ENCODE assay signal across 9 cellular contexts in the genomic region with DNA sequence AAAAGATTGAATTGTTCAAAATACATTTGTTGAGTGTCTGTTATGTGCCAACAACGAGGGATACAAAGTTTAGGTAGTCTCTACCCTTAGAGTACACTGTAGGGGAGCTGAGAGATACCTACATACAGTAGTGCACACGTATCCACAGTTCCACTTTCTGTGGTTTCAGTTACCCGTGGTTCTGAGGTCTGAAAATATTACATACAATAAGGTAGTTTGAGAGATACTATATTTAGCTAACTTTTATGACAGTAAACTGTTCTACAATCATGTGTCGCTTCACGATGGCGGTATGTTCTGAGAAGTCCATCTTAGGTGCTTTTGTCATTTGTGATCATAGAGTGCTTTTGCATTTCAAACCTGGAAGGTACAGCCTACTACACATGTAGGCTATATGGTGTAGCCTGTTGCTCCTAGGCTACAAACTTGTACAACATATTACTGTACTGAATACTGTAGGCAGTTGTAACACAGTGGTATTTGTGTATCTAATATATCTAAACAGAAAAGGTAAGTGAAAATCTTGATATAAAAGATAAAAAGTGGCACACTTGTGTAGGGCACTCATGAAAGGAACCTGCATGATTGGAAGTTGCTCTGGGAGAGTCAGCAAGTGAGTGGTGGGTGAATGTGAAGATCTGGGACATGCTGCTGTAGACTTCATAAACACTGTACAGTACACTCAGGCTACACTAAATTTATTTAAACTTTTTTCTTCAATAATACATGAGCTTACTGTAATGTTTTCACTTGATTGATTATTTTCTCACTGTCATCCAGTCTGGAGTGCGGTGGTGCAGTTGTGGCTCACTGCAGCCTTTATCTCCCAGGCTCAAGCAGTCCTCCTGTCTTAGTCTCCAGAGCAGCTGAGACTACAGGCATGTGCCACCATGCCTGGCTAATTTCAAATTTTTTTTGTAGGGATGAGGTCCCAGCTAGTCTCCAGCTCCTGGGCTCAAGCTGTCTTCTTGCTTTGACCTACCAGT. TPM values are rescaled to one million over a fixed set of nuclear protein-coding genes. Genes with fewer than 3 reads are reported as not detected.
DNase-seq lines count a peak whose midpoint lies in the region; ATAC-seq and TF ChIP-seq lines count a peak whose summit lies in the region.
"Had no signal": no experiment of that assay in that cellular context is flagged by ENCODE, and none has a peak within 500 bp of the region (broad histone marks: within the 10 kb centered on the region; RNA-seq: fewer than 3 reads in every experiment).

No MANE protein-coding gene starts in this region.

- no peak for TF ChIP-seq CTCF in colonic mucosa (IDR thresholded peaks at IDR 0.05)

- peaks cover 9% of the 10 kb centered on the region for H3K36me3 Mint-ChIP-seq in activated naive CD8-positive, alpha-beta T cell treated with anti-CD3 and anti-CD28 coated beads, Interleukin-2, amount 10 ng/mL, durations not matched to agents 7 days and 5 days

- peak; percentile 44 for ATAC-seq in GM19438 (IDR thresholded peaks at IDR 0.05; ENCODE audit: low read depth, unreplicated experiment)
- peak; percentile 30 for ATAC-seq in HG03196 (IDR thresholded peaks at IDR 0.05; ENCODE audit: unreplicated experiment)
- ATAC-seq in activated naive CD8-positive, alpha-beta T cell treated with anti-CD3 and anti-CD28 coated beads, Interleukin-2, amount 10 ng/mL, durations not matched to agents 7 days and 5 days (ENCODE audit: low read depth) = peak; percentile 6

- no peaks in the 10 kb centered on the region for H3K27me3 Mint-ChIP-seq in activated naive CD8-positive, alpha-beta T cell treated with anti-CD3 and anti-CD28 coated beads, Interleukin-2, amount 10 ng/mL, durations not matched to agents 7 days and 5 days

- no peak overlapping the region for H3K27ac ChIP-seq in colonic mucosa
- H3K27ac ChIP-seq: thoracic aorta had no signal

- H3K4me3 ChIP-seq in GM08714 (ENCODE audit: low read length) = peak overlapping the region; percentile 34; the same call in 1 of the 2 replicates
- H3K4me3 ChIP-seq in colonic mucosa = no peak overlapping the region
- H3K4me3 ChIP-seq: thoracic aorta had no signal

- POLR2A ChIA-PET in activated naive CD8-positive, alpha-beta T cell treated with anti-CD3 and anti-CD28 coated beads, Interleukin-2, amount 10 ng/mL, durations not matched to agents 7 days and 5 days (lab: Charles Lee) = interaction anchor here (0.8 to 1.2 kb wide), 3 partner anchors 81 to 87 kb away, joined by 3 read pairs; no protein-coding TSS in a partner anchor

- H3K27ac Mint-ChIP-seq in activated naive CD8-positive, alpha-beta T cell treated with anti-CD3 and anti-CD28 coated beads, Interleukin-2, amount 10 ng/mL, durations not matched to agents 7 days and 5 days = peak overlapping the region; percentile 67

- no peaks in the 10 kb centered on the region for H3K9me3 ChIP-seq in colonic mucosa
- H3K9me3 ChIP-seq: thoracic aorta had no signal

- no peak overlapping the region for H3K9ac ChIP-seq in colonic mucosa (ENCODE audit: low read depth in 2 of 2, low read length in 2 of 2)

- H3K9me3 Mint-ChIP-seq in activated naive CD8-positive, alpha-beta T cell treated with anti-CD3 and anti-CD28 coated beads, Interleukin-2, amount 10 ng/mL, durations not matched to agents 7 days and 5 days = no peaks in the 10 kb centered on the region

- no peaks in the 10 kb centered on the region for H3K36me3 ChIP-seq in colonic mucosa
- H3K36me3 ChIP-seq: thoracic aorta had no signal

- intact Hi-C loops in colonic mucosa (cut with DNase I) = no loop called here

- H3K4me1 ChIP-seq in colonic mucosa = peaks cover 24% of the 10 kb centered on the region

- peaks cover 60% of the 10 kb centered on the region for H3K4me1 Mint-ChIP-seq in activated naive CD8-positive, alpha-beta T cell treated with anti-CD3 and anti-CD28 coated beads, Interleukin-2, amount 10 ng/mL, durations not matched to agents 7 days and 5 days

- H3K4me3 Mint-ChIP-seq in activated naive CD8-positive, alpha-beta T cell treated with anti-CD3 and anti-CD28 coated beads, Interleukin-2, amount 10 ng/mL, durations not matched to agents 7 days and 5 days = peak overlapping the region; percentile 67

- DNase-seq in activated naive CD8-positive, alpha-beta T cell treated with anti-CD3 and anti-CD28 coated beads, Interleukin-2, amount 10 ng/mL, durations not matched to agents 7 days and 5 days = no peak
- DNase-seq in HPDE6-E6E7 (ENCODE audit: extremely low spot score) (no peak), NK-92 (lab: John Stamatoyannopoulos, UW; ENCODE audit: unreplicated experiment) (no peak), colonic mucosa (no peak), globus pallidus (ENCODE audit: low spot score) (no peak)

- H3K27me3 ChIP-seq in colonic mucosa = no peaks in the 10 kb centered on the region

RNA-seq across cellular contexts. Expression of a gene that starts 4.0 kb away (rescaled TPM):
- total RNA-seq in activated naive CD8-positive, alpha-beta T cell treated with anti-CD3 and anti-CD28 coated beads, Interleukin-2, amount 10 ng/mL, durations not matched to agents 7 days and 5 days = 100 to 1,000 TPM; 104 to 107 TPM
- total RNA-seq in colonic mucosa = 10 to 100 TPM; 46.7 to 61.3 TPM
